In the genomic region with DNA sequence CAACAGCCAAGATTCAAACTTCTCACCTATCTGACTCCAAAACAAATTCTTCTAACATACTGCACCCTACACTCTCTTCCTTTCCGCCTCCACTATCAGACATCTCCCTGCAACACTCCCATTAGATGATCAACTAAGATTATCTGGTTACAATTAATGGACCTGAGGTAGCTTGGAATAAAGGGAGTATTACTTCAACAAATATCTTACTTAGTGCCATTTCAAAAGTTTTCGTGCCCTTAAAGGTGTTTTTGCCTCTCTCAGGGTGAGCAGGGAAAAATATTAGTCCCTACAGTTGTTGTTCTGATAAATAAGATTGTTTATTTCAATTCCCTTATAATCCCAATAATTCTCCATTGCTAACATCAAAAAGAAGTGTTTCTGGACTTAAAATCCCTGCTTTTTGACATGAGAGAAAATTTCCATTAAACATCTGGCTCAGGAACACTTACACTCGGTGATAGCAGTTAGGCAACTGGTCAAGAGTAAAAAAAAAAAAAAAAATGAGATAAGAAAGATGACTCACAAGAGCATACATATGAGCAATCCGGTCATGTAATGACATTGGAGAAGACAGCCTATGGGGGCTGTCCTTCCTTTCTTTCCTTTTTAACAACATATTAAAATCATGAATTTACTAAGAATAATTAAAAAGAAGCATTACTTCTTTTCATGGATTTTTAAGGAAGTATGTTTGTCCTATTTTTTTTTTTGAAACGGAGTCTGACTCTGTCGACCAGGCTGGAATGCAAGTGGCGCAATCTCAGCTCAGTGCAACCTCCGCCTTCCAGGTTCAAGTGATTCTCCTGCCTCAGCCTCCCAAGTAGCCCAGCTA, we compare ENCODE assay signal across 1 cellular context.
TF ChIP-seq lines count a peak whose summit lies in the region.

No MANE protein-coding gene starts in this region.

TF ChIP-seq in SK-N-SH, 30 proteins besides CTCF, POLR2A, EP300 and RAD21 (continued from another document):
- TF ChIP-seq GABPA (IDR thresholded peaks at IDR 0.05; ENCODE audit: low read depth) = no peak
- TF ChIP-seq FOSL2 (IDR thresholded peaks at IDR 0.05; ENCODE audit: borderline replicate concordance, low read depth) = peak; percentile 70; the same call in 1 of the 2 replicates
- TF ChIP-seq RCOR1 (IDR thresholded peaks at IDR 0.05; ENCODE audit: low read length) = no peak
- TF ChIP-seq TAF1 (IDR thresholded peaks at IDR 0.05; ENCODE audit: borderline replicate concordance, low read depth, low read length) = no peak
- TF ChIP-seq, protein P1, sequence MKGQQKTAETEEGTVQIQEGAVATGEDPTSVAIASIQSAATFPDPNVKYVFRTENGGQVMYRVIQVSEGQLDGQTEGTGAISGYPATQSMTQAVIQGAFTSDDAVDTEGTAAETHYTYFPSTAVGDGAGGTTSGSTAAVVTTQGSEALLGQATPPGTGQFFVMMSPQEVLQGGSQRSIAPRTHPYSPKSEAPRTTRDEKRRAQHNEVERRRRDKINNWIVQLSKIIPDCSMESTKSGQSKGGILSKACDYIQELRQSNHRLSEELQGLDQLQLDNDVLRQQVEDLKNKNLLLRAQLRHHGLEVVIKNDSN (IDR thresholded peaks at IDR 0.05; ENCODE audit: borderline replicate concordance, low read depth) = no peak
- TF ChIP-seq TCF12 (IDR thresholded peaks at IDR 0.05) = peak; percentile 45
- no peak for TF ChIP-seq FOXJ3 (CRISPR knock-in tag; IDR thresholded peaks at IDR 0.05)
- TF ChIP-seq, protein P2, sequence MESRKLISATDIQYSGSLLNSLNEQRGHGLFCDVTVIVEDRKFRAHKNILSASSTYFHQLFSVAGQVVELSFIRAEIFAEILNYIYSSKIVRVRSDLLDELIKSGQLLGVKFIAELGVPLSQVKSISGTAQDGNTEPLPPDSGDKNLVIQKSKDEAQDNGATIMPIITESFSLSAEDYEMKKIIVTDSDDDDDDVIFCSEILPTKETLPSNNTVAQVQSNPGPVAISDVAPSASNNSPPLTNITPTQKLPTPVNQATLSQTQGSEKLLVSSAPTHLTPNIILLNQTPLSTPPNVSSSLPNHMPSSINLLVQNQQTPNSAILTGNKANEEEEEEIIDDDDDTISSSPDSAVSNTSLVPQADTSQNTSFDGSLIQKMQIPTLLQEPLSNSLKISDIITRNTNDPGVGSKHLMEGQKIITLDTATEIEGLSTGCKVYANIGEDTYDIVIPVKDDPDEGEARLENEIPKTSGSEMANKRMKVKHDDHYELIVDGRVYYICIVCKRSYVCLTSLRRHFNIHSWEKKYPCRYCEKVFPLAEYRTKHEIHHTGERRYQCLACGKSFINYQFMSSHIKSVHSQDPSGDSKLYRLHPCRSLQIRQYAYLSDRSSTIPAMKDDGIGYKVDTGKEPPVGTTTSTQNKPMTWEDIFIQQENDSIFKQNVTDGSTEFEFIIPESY (IDR thresholded peaks at IDR 0.05; ENCODE audit: borderline replicate concordance, low read depth) = no peak
- TF ChIP-seq TEAD4 (IDR thresholded peaks at IDR 0.05; ENCODE audit: borderline replicate concordance, insufficient read depth) = no peak
- TF ChIP-seq CHD2 (IDR thresholded peaks at IDR 0.05; ENCODE audit: low read length, partially characterized antibody) = peak; percentile 15
- no peak for TF ChIP-seq MXI1 (IDR thresholded peaks at IDR 0.05; ENCODE audit: low read depth, low read length)
- TF ChIP-seq NRF1 (IDR thresholded peaks at IDR 0.05; ENCODE audit: low read depth, low read length) = no peak
- no peak for TF ChIP-seq EZH2phosphoT487 (IDR thresholded peaks at IDR 0.05; ENCODE audit: borderline replicate concordance, low read depth)
- TF ChIP-seq FOXM1 (IDR thresholded peaks at IDR 0.05; ENCODE audit: low read depth) = no peak
- no peak for TF ChIP-seq MEF2A (IDR thresholded peaks at IDR 0.05; ENCODE audit: borderline replicate concordance, low read depth)
- TF ChIP-seq, protein P3, sequence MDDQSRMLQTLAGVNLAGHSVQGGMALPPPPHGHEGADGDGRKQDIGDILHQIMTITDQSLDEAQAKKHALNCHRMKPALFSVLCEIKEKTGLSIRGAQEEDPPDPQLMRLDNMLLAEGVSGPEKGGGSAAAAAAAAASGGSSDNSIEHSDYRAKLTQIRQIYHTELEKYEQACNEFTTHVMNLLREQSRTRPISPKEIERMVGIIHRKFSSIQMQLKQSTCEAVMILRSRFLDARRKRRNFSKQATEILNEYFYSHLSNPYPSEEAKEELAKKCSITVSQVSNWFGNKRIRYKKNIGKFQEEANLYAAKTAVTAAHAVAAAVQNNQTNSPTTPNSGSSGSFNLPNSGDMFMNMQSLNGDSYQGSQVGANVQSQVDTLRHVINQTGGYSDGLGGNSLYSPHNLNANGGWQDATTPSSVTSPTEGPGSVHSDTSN (IDR thresholded peaks at IDR 0.05) = no peak; the same call in 1 of the 2 replicates
- TF ChIP-seq YY1 (IDR thresholded peaks at IDR 0.05; ENCODE audit: low read depth) = no peak
- TF ChIP-seq ELF1 (IDR thresholded peaks at IDR 0.05) = no peak
- TF ChIP-seq RFX5 (IDR thresholded peaks at IDR 0.05; ENCODE audit: low read length) = no peak
